ENCODE assay signal across 1 cellular context in genomic region chr10:27504007-27504890, GRCh38.
TF ChIP-seq lines count a peak whose summit lies in the region.

RAB18 (plus strand) TSS chr10:27504304; CDS start chr10:27504370, 66 bp downstream.

TF ChIP-seq in HepG2, 621 proteins besides CTCF, POLR2A, EP300 and RAD21 (continued from another document and continues in another):
- TF ChIP-seq ZNF318 (CRISPR knock-in tag; IDR thresholded peaks at IDR 0.05) (peak; percentile 71; the same call in 1 of the 2 replicates), ZNF275 (CRISPR knock-in tag; IDR thresholded peaks at IDR 0.05; ENCODE audit: borderline replicate concordance) (peak; percentile 34; the same call in 1 of the 2 replicates), TFE3 (CRISPR knock-in tag; IDR thresholded peaks at IDR 0.05) (peak; percentile 68), POLR2AphosphoS5 (IDR thresholded peaks at IDR 0.05; ENCODE audit: low read depth, low read length) (peak; percentile 85), ZBTB39 (CRISPR knock-in tag; IDR thresholded peaks at IDR 0.05) (no peak), ONECUT2 (CRISPR knock-in tag; IDR thresholded peaks at IDR 0.05) (no peak), ZBTB34 (CRISPR knock-in tag; IDR thresholded peaks at IDR 0.05) (no peak), TEAD2 (CRISPR knock-in tag; IDR thresholded peaks at IDR 0.05) (no peak), SNAPC2 (CRISPR knock-in tag; IDR thresholded peaks at IDR 0.05) (no peak), HOXA3 (CRISPR knock-in tag; IDR thresholded peaks at IDR 0.05) (peak; percentile 86), ZBED4 (CRISPR knock-in tag; IDR thresholded peaks at IDR 0.05; ENCODE audit: borderline replicate concordance) (peak; percentile 65), HOXA5 (CRISPR knock-in tag; IDR thresholded peaks at IDR 0.05) (peak; percentile 55; the same call in 1 of the 2 replicates), SP2 (CRISPR knock-in tag; IDR thresholded peaks at IDR 0.05) (peak; percentile 20; the same call in 1 of the 2 replicates), ZNF564 (CRISPR knock-in tag; IDR thresholded peaks at IDR 0.05) (0 out of 2 replicates have a peak, but pooled peaks have one; percentile 51), ZNF780A (CRISPR knock-in tag; IDR thresholded peaks at IDR 0.05) (no peak), KLF6 (CRISPR knock-in tag; IDR thresholded peaks at IDR 0.05) (0 out of 2 replicates have a peak, but pooled peaks have one; percentile 46), TERF1 (CRISPR knock-in tag; IDR thresholded peaks at IDR 0.05) (no peak), ZMYM2 (CRISPR knock-in tag; IDR thresholded peaks at IDR 0.05) (peak; percentile 59; the same call in 1 of the 2 replicates), THAP7 (CRISPR knock-in tag; IDR thresholded peaks at IDR 0.05) (0 out of 2 replicates have a peak, but pooled peaks have one; percentile 89), MLXIP (CRISPR knock-in tag; IDR thresholded peaks at IDR 0.05; ENCODE audit: borderline replicate concordance) (no peak), ZNF709 (CRISPR knock-in tag; IDR thresholded peaks at IDR 0.05) (peak; percentile 83), MZF1 (CRISPR knock-in tag; IDR thresholded peaks at IDR 0.05; ENCODE audit: borderline replicate concordance) (peak; percentile 71; the same call in 1 of the 2 replicates), ZBTB3 (CRISPR knock-in tag; IDR thresholded peaks at IDR 0.05; ENCODE audit: borderline replicate concordance, low read depth) (no peak), HNRNPLL (IDR thresholded peaks at IDR 0.05; ENCODE audit: low read depth, low read length, poor library complexity, severe bottlenecking) (peak; percentile 73)
